Comparison of ENCODE assay signal across 18 cellular contexts in the genomic region with DNA sequence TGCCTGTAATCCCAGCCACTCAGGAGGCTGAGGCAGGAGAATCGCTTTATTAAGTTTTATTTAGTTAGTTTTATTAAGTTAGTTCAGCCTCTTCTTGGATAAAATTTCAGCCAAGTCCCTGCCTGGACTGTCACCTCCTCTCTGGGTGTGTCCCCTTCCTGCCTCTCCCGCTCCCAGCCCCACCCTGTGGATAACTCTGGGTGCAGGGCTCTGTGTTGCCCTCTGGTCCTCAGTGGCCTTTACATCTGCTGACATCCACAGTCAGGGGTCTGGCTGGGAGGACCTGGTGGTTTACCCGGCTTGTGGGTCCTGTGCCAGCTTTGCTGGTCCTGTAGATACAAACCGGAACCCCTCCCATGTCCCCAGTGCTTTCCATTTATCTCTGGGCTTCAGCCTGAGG. TPM values are rescaled to one million over a fixed set of nuclear protein-coding genes. Genes with fewer than 3 reads are reported as not detected.
A peak's percentile ranks its signal among the peaks of the same experiment; 100 is the strongest.
DNase-seq lines count a peak whose midpoint lies in the region; ATAC-seq and TF ChIP-seq lines count a peak whose summit lies in the region.
"Had no signal": no experiment of that assay in that cellular context is flagged by ENCODE, and none has a peak within 500 bp of the region (broad histone marks: within the 10 kb centered on the region; RNA-seq: fewer than 3 reads in every experiment).

No MANE protein-coding gene starts in this region.

- H3K9ac ChIP-seq in PC-3 (ENCODE audit: low read length) (no peak overlapping the region), colonic mucosa (ENCODE audit: low read depth in 2 of 2, low read length in 2 of 2) (peak overlapping the region in 1 of 2 donors; percentile 61), mucosa of rectum (ENCODE audit: low read depth in 1 of 2, low read length in 2 of 2) (peak overlapping the region in 1 of 2 donors; percentile 32)

- H2AFZ ChIP-seq in PC-3 (ENCODE audit: low read length), result 0 out of 2 replicates have a peak overlapping the region, but pooled peaks have one; percentile 38

- H3K9me3 ChIP-seq in BE2C (no peaks in the 10 kb centered on the region), PC-3 (ENCODE audit: low read length) (no peaks in the 10 kb centered on the region), colonic mucosa (no peaks in the 10 kb centered on the region), mucosa of rectum (ENCODE audit: control insufficient read depth in 2 of 2, low read length in 2 of 2) (no peaks in the 10 kb centered on the region)

- H3K4me3 ChIP-seq in BE2C (ENCODE audit: low read depth, low read length), result no peak overlapping the region
- no peak overlapping the region for H3K4me3 ChIP-seq in PC-3 (ENCODE audit: low read length)
- H3K4me3 ChIP-seq in colonic mucosa, result no peak overlapping the region
- H3K4me3 ChIP-seq in mucosa of rectum (ENCODE audit: low read length in 2 of 2), result no peak overlapping the region

- no peak overlapping the region for H3K4me2 ChIP-seq in PC-3 (ENCODE audit: low read length)

- peak; percentile 64 for DNase-seq in BE2C
- DNase-seq in PC-3, result no peak
- DNase-seq in colonic mucosa, result peak; percentile 80
- no peak for DNase-seq in HuH-7.5 (ENCODE audit: low spot score)
- no peak for DNase-seq in stimulated activated CD4-positive, alpha-beta T cell treated with anti-CD3 and anti-CD28 coated beads, Interleukin-4, amount 100 ng/mL, for 24 hours
- no peak for DNase-seq in T1000 (lab: John Stamatoyannopoulos, UW)
- DNase-seq: DMS153, H9, MV-4-11, NCI-H1417 treated with DMSO at 0.1 percent for 48 hours, NCI-H1930, NCI-H2171, NCI-H446 treated with DMSO at 0.1 percent for 48 hours, NCI-H748 treated with DMSO at 0.1 percent for 48 hours, OCI-M1 had no signal

- intact Hi-C loops in PC-3 (cut with micrococcal nuclease) (no loop called here), colonic mucosa (cut with DNase I) (no loop called here)

- no peaks in the 10 kb centered on the region for H3K79me2 ChIP-seq in PC-3 (ENCODE audit: low read length)

- ATAC-seq in PC-3, result peak; percentile 59
- ATAC-seq in GM19023 (IDR thresholded peaks at IDR 0.05; ENCODE audit: unreplicated experiment), result no peak

- no peak for TF ChIP-seq CTCF in BE2C (IDR thresholded peaks at IDR 0.05; ENCODE audit: low read depth, low read length)
- no peak for TF ChIP-seq CTCF in PC-3 (conservative IDR thresholded peaks at IDR 0.05; ENCODE audit: low read depth, low read length)
- TF ChIP-seq CTCF in colonic mucosa (IDR thresholded peaks at IDR 0.05), result no peak

- H3K9me2 ChIP-seq in PC-3 (replicated peaks; ENCODE audit: low read length), result no peaks in the 10 kb centered on the region

- H3K27me3 ChIP-seq in BE2C, result no peaks in the 10 kb centered on the region
- H3K27me3 ChIP-seq in PC-3 (ENCODE audit: low read length), result no peaks in the 10 kb centered on the region
- H3K27me3 ChIP-seq in colonic mucosa, result no peaks in the 10 kb centered on the region
- no peaks in the 10 kb centered on the region for H3K27me3 ChIP-seq in mucosa of rectum (ENCODE audit: control insufficient read depth in 2 of 2, insufficient read depth in 2 of 2, low read length in 2 of 2)

- CTCF ChIA-PET in PC-3 (lab: Charles Lee), result interaction anchor here (0.6 kb wide), 2 partner anchors 50 to 510 kb away, joined by 3 to 4 read pairs; no protein-coding TSS in a partner anchor

- no peaks in the 10 kb centered on the region for H4K20me1 ChIP-seq in PC-3 (ENCODE audit: low read length)

- no peaks in the 10 kb centered on the region for H3K36me3 ChIP-seq in BE2C
- H3K36me3 ChIP-seq in PC-3 (ENCODE audit: low read depth, low read length), result no peaks in the 10 kb centered on the region
- H3K36me3 ChIP-seq in colonic mucosa, result no peaks in the 10 kb centered on the region
- H3K36me3 ChIP-seq in mucosa of rectum (ENCODE audit: control insufficient read depth in 2 of 2, insufficient read depth in 2 of 2, low read length in 2 of 2), result no peaks in the 10 kb centered on the region

- H3K27ac ChIP-seq in PC-3 (ENCODE audit: low read length) (no peak overlapping the region), colonic mucosa (no peak overlapping the region), mucosa of rectum (ENCODE audit: low read depth in 2 of 2, low read length in 2 of 2) (peak overlapping the region; percentile 58 to 63)
- H3K27ac ChIP-seq: C4-2B had no signal

- H3K4me1 ChIP-seq in BE2C (no peaks in the 10 kb centered on the region; the same call in 1 of the 2 replicates), PC-3 (ENCODE audit: insufficient read depth, low read length) (peaks cover 20% of the 10 kb centered on the region), colonic mucosa (peaks cover 7% of the 10 kb centered on the region), mucosa of rectum (ENCODE audit: control insufficient read depth in 2 of 2, insufficient read depth in 2 of 2, low read length in 2 of 2) (peaks cover 11 to 35% of the 10 kb centered on the region in 2 donors)

- POLR2A ChIA-PET in PC-3 (lab: Charles Lee; ENCODE audit: unreplicated experiment), result no interaction called here

- no peaks in the 10 kb centered on the region for H3F3A ChIP-seq in PC-3 (ENCODE audit: low read length, unreplicated experiment)

- BruUV-seq in PC-3 (replicated peaks; lab: Mats Ljungman, UMichigan), result no TSS peak

RNA-seq across cellular contexts. Expression of a gene that starts 29.0 kb away (rescaled TPM):
- 54.2 TPM for polyA plus RNA-seq in BE2C (2012; ENCODE audit: insufficient read depth, insufficient read length, low read depth)
- total RNA-seq in PC-3 (2014; rRNA removed) (49.6 and 64.0 TPM in 2 replicates), colonic mucosa (100 to 1,000 TPM in 1 of 2 donors, 10 to 100 TPM in 1; 78.8 to 106 TPM)

Comparison
In these comparisons a context has a peak if more than half of its experiments do, and no peak if none do; other contexts are left out.
1. DNase-seq: peak in BE2C (single experiment) and colonic mucosa (single experiment); none in PC-3 (single experiment), HuH-7.5 (single experiment), stimulated activated CD4-positive, alpha-beta T cell treated with anti-CD3 and anti-CD28 coated beads, Interleukin-4, amount 100 ng/mL, for 24 hours (single experiment) and T1000 (single experiment).
2. H3K27ac ChIP-seq: peak in mucosa of rectum (2 of 2); none in PC-3 (single experiment) and colonic mucosa (single experiment).